In the genomic region with DNA sequence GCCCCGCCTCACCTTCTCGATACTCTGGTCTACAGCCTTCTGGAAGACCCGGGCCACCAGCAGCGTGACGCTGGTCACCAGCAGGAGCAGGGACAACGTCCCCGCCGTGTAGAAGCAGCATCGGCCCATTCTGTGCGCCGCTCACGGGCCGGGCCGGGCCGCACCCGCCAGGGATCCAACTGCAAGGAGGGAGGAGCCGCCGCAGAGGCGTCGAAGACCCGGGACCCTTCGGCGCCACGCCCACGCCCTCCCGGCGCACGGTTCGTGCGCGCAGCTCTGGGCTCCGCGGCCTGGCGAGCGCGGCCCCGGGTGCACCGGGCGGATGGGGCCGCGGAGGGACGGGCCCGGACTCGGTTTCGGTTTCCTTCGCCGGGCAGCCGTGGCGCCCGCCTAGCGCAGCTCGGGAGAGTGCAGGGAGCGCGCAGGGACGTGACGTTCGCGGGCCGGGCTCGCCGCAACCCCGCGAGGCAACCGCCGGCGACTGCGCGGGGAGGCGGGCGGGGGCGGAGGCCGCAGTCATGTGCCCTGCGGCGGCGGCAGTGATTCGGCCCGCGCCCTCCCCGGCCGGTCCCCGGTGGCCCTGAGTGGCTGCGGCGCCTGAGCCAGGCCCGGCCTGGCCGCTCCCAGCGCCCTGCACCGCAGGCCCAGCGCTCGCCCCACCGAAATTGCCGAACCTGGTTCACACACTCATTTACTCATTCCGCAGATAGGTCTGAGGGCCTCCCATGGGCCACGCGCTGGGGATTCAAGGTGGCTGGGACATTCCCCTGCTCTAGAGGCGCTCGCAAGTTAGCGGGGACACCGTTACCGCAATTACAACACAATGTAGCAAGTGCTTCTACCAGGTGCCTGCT, we compare ENCODE assay signal across 1 cellular context.
TF ChIP-seq lines count a peak whose summit lies in the region.

A gene with protein sequence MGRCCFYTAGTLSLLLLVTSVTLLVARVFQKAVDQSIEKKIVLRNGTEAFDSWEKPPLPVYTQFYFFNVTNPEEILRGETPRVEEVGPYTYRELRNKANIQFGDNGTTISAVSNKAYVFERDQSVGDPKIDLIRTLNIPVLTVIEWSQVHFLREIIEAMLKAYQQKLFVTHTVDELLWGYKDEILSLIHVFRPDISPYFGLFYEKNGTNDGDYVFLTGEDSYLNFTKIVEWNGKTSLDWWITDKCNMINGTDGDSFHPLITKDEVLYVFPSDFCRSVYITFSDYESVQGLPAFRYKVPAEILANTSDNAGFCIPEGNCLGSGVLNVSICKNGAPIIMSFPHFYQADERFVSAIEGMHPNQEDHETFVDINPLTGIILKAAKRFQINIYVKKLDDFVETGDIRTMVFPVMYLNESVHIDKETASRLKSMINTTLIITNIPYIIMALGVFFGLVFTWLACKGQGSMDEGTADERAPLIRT (minus strand): TSS at position 410 of the 854 bp plus-strand sequence. CDS start 281 bp downstream, at position 129.

TF ChIP-seq in GM12878, 131 proteins besides CTCF, POLR2A, EP300 and RAD21 (continued from another document):
- TF ChIP-seq ESRRA (IDR thresholded peaks at IDR 0.05; ENCODE audit: low read length): no peak
- TF ChIP-seq, protein P1, sequence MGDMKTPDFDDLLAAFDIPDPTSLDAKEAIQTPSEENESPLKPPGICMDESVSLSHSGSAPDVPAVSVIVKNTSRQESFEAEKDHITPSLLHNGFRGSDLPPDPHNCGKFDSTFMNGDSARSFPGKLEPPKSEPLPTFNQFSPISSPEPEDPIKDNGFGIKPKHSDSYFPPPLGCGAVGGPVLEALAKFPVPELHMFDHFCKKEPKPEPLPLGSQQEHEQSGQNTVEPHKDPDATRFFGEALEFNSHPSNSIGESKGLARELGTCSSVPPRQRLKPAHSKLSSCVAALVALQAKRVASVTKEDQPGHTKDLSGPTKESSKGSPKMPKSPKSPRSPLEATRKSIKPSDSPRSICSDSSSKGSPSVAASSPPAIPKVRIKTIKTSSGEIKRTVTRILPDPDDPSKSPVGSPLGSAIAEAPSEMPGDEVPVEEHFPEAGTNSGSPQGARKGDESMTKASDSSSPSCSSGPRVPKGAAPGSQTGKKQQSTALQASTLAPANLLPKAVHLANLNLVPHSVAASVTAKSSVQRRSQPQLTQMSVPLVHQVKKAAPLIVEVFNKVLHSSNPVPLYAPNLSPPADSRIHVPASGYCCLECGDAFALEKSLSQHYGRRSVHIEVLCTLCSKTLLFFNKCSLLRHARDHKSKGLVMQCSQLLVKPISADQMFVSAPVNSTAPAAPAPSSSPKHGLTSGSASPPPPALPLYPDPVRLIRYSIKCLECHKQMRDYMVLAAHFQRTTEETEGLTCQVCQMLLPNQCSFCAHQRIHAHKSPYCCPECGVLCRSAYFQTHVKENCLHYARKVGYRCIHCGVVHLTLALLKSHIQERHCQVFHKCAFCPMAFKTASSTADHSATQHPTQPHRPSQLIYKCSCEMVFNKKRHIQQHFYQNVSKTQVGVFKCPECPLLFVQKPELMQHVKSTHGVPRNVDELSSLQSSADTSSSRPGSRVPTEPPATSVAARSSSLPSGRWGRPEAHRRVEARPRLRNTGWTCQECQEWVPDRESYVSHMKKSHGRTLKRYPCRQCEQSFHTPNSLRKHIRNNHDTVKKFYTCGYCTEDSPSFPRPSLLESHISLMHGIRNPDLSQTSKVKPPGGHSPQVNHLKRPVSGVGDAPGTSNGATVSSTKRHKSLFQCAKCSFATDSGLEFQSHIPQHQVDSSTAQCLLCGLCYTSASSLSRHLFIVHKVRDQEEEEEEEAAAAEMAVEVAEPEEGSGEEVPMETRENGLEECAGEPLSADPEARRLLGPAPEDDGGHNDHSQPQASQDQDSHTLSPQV (IDR thresholded peaks at IDR 0.05): no peak
- TF ChIP-seq FOXM1 (IDR thresholded peaks at IDR 0.05; ENCODE audit: low read depth, low read length): no peak
- no peak for TF ChIP-seq HDGF (IDR thresholded peaks at IDR 0.05)
- TF ChIP-seq SMAD5 (IDR thresholded peaks at IDR 0.05; ENCODE audit: low read depth): no peak
- no peak for TF ChIP-seq SUZ12 (IDR thresholded peaks at IDR 0.05; ENCODE audit: unreplicated experiment)
- TF ChIP-seq, protein P2, sequence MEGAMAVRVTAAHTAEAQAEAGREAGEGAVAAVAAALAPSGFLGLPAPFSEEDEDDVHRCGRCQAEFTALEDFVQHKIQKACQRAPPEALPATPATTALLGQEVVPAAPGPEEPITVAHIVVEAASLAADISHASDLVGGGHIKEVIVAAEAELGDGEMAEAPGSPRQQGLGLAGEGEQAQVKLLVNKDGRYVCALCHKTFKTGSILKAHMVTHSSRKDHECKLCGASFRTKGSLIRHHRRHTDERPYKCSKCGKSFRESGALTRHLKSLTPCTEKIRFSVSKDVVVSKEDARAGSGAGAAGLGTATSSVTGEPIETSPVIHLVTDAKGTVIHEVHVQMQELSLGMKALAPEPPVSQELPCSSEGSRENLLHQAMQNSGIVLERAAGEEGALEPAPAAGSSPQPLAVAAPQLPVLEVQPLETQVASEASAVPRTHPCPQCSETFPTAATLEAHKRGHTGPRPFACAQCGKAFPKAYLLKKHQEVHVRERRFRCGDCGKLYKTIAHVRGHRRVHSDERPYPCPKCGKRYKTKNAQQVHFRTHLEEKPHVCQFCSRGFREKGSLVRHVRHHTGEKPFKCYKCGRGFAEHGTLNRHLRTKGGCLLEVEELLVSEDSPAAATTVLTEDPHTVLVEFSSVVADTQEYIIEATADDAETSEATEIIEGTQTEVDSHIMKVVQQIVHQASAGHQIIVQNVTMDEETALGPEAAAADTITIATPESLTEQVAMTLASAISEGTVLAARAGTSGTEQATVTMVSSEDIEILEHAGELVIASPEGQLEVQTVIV (IDR thresholded peaks at IDR 0.05; ENCODE audit: borderline replicate concordance, partially characterized antibody): no peak
- no peak for TF ChIP-seq RELA (IDR thresholded peaks at IDR 0.05; ENCODE audit: borderline replicate concordance, partially characterized antibody)
- TF ChIP-seq MXI1 (IDR thresholded peaks at IDR 0.05; ENCODE audit: low read depth, low read length): no peak
- no peak for TF ChIP-seq JUND (IDR thresholded peaks at IDR 0.05; ENCODE audit: low read depth, low read length)
- TF ChIP-seq PML (IDR thresholded peaks at IDR 0.05; ENCODE audit: low read length): no peak
- TF ChIP-seq ZNF384 (IDR thresholded peaks at IDR 0.05; ENCODE audit: borderline replicate concordance, low read depth, low read length): no peak
- no peak for TF ChIP-seq NFYA (IDR thresholded peaks at IDR 0.05; ENCODE audit: borderline replicate concordance, low read depth, low read length)
- peak; percentile 22; the same call in 1 of the 2 replicates for TF ChIP-seq NR2C1 (IDR thresholded peaks at IDR 0.05)
- no peak for TF ChIP-seq SP1 (IDR thresholded peaks at IDR 0.05; ENCODE audit: low read depth, low read length)
- 0 out of 2 replicates have a peak, but pooled peaks have one; percentile 70 for TF ChIP-seq ASH2L (IDR thresholded peaks at IDR 0.05; ENCODE audit: borderline replicate concordance, low read depth)
- 0 out of 2 replicates have a peak, but pooled peaks have one; percentile 3 for TF ChIP-seq YY1 (IDR thresholded peaks at IDR 0.05; ENCODE audit: low read depth, low read length)
- peak; percentile 45; the same call in 1 of the 2 replicates for TF ChIP-seq EED (IDR thresholded peaks at IDR 0.05; ENCODE audit: low read depth)
- no peak for TF ChIP-seq RFX5 (IDR thresholded peaks at IDR 0.05; ENCODE audit: low read depth, low read length)
- TF ChIP-seq, protein P3, sequence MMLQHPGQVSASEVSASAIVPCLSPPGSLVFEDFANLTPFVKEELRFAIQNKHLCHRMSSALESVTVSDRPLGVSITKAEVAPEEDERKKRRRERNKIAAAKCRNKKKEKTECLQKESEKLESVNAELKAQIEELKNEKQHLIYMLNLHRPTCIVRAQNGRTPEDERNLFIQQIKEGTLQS (IDR thresholded peaks at IDR 0.05; ENCODE audit: borderline replicate concordance, extremely low read depth, low read depth, low read length): no peak
- TF ChIP-seq, protein P4, sequence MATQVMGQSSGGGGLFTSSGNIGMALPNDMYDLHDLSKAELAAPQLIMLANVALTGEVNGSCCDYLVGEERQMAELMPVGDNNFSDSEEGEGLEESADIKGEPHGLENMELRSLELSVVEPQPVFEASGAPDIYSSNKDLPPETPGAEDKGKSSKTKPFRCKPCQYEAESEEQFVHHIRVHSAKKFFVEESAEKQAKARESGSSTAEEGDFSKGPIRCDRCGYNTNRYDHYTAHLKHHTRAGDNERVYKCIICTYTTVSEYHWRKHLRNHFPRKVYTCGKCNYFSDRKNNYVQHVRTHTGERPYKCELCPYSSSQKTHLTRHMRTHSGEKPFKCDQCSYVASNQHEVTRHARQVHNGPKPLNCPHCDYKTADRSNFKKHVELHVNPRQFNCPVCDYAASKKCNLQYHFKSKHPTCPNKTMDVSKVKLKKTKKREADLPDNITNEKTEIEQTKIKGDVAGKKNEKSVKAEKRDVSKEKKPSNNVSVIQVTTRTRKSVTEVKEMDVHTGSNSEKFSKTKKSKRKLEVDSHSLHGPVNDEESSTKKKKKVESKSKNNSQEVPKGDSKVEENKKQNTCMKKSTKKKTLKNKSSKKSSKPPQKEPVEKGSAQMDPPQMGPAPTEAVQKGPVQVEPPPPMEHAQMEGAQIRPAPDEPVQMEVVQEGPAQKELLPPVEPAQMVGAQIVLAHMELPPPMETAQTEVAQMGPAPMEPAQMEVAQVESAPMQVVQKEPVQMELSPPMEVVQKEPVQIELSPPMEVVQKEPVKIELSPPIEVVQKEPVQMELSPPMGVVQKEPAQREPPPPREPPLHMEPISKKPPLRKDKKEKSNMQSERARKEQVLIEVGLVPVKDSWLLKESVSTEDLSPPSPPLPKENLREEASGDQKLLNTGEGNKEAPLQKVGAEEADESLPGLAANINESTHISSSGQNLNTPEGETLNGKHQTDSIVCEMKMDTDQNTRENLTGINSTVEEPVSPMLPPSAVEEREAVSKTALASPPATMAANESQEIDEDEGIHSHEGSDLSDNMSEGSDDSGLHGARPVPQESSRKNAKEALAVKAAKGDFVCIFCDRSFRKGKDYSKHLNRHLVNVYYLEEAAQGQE (IDR thresholded peaks at IDR 0.05; ENCODE audit: low read depth, low read length): no peak
- TF ChIP-seq, protein P5, sequence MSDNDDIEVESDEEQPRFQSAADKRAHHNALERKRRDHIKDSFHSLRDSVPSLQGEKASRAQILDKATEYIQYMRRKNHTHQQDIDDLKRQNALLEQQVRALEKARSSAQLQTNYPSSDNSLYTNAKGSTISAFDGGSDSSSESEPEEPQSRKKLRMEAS (IDR thresholded peaks at IDR 0.05; ENCODE audit: low read depth, low read length): no peak
- TF ChIP-seq, protein P6, sequence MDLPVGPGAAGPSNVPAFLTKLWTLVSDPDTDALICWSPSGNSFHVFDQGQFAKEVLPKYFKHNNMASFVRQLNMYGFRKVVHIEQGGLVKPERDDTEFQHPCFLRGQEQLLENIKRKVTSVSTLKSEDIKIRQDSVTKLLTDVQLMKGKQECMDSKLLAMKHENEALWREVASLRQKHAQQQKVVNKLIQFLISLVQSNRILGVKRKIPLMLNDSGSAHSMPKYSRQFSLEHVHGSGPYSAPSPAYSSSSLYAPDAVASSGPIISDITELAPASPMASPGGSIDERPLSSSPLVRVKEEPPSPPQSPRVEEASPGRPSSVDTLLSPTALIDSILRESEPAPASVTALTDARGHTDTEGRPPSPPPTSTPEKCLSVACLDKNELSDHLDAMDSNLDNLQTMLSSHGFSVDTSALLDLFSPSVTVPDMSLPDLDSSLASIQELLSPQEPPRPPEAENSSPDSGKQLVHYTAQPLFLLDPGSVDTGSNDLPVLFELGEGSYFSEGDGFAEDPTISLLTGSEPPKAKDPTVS (IDR thresholded peaks at IDR 0.05; ENCODE audit: low read depth, low read length): no peak
- no peak for TF ChIP-seq ZNF622 (IDR thresholded peaks at IDR 0.05)
- no peak for TF ChIP-seq STAT1 (conservative IDR thresholded peaks at IDR 0.05)
- TF ChIP-seq MYB (IDR thresholded peaks at IDR 0.05; ENCODE audit: borderline replicate concordance, low read depth, low read length): no peak
- TF ChIP-seq, protein P7, sequence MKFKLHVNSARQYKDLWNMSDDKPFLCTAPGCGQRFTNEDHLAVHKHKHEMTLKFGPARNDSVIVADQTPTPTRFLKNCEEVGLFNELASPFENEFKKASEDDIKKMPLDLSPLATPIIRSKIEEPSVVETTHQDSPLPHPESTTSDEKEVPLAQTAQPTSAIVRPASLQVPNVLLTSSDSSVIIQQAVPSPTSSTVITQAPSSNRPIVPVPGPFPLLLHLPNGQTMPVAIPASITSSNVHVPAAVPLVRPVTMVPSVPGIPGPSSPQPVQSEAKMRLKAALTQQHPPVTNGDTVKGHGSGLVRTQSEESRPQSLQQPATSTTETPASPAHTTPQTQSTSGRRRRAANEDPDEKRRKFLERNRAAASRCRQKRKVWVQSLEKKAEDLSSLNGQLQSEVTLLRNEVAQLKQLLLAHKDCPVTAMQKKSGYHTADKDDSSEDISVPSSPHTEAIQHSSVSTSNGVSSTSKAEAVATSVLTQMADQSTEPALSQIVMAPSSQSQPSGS (IDR thresholded peaks at IDR 0.05; ENCODE audit: low read length): no peak
- TF ChIP-seq MYC (IDR thresholded peaks at IDR 0.05; ENCODE audit: insufficient read depth, insufficient read length, insufficient replicate concordance, low read length, severe bottlenecking): no peak
- 0 out of 2 replicates have a peak, but pooled peaks have one; percentile 41 for TF ChIP-seq CREB1 (IDR thresholded peaks at IDR 0.05; ENCODE audit: low read depth)
TF ChIP-seq in GM12878: peak in this region for 31.
